Comparison of ENCODE assay signal across 17 cellular contexts in the genomic region with DNA sequence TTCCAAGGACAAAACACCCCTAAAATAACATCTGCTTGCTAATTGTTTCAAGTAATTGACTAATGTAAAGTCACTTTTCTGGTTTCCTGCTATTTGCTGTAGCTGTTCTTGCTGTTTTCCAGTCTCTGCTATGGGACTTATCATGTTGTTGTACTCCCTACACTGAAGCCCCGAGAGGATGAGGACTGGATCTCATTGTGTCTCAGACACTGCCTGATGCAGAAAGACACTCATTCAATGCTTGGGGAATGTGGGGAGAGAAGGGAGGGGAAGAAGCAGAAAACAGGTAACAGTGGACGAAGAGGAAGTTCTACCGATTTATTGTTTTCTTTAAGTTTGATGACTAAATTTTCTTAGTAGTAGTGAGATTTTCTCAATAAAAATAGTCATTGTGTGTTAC.
DNase-seq lines count a peak whose midpoint lies in the region; ATAC-seq and TF ChIP-seq lines count a peak whose summit lies in the region.
"Had no signal": no experiment of that assay in that cellular context is flagged by ENCODE, and none has a peak within 500 bp of the region (broad histone marks: within the 10 kb centered on the region; RNA-seq: fewer than 3 reads in every experiment).

No MANE protein-coding gene starts in this region.

- no peak overlapping the region for H3K27ac ChIP-seq in GM23338 (ENCODE audit: low read depth)
- H3K27ac ChIP-seq: 22Rv1, BLaER1, C4-2B, GM23248 had no signal

- H3K4me2 ChIP-seq in GM23338 = peak overlapping the region; percentile 29; the same call in 1 of the 2 replicates
- H3K4me2 ChIP-seq: BLaER1 had no signal

- H3K9me2 ChIP-seq in GM23338 (ENCODE audit: insufficient read depth) = peaks cover 18% of the 10 kb centered on the region; the same call in 1 of the 2 replicates

- no peaks in the 10 kb centered on the region for H3K79me2 ChIP-seq in GM23338 (replicated peaks; ENCODE audit: insufficient read depth)

- H3K27me3 Mint-ChIP-seq in GM23338 (ENCODE audit: insufficient read depth, low read depth, poor library complexity) = peaks cover 4% of the 10 kb centered on the region
- no peaks in the 10 kb centered on the region for H3K27me3 Mint-ChIP-seq in WTC11 (ENCODE audit: low read depth)
- H3K27me3 Mint-ChIP-seq in activated T-helper 1 cell treated with anti-CD3 and anti-CD28 coated beads, Interleukin-12 subunit alpha, Interleukin-12 subunit beta, Interleukin-2, Interleukin-4 antibody, amounts not matched to agents 30 ng/mL and 10 ng/mL and 1 ng/mL, durations not matched to agents 14 hours and 24 hours and 36 hours (ENCODE audit: insufficient read depth) = peaks cover 1% of the 10 kb centered on the region
- H3K27me3 Mint-ChIP-seq: B cell had no signal

- DNase-seq in GM23338 (ENCODE audit: low spot score) = peak; percentile 35
- DNase-seq in WTC11 (ENCODE audit: low spot score) = no peak
- peak; percentile 13 for DNase-seq in iPS-NIHi11 (ENCODE audit: low spot score)
- no peak for DNase-seq in activated T-helper 1 cell treated with anti-CD3 and anti-CD28 coated beads, Interleukin-12 subunit alpha, Interleukin-12 subunit beta, Interleukin-2, Interleukin-4 antibody, amounts not matched to agents 30 ng/mL and 10 ng/mL and 1 ng/mL, durations not matched to agents 14 hours and 24 hours and 36 hours (ENCODE audit: low spot score)
- DNase-seq: Caco-2; CD4-positive, CD25-positive, alpha-beta regulatory T cell; CD8-positive, alpha-beta T cell; DMS153; DND-41; GM23248; HCEC 1CT had no signal

- H3K27me3 ChIP-seq in GM23338 (ENCODE audit: insufficient read depth) = no peaks in the 10 kb centered on the region
- H3K27me3 ChIP-seq: BLaER1 had no signal

- ATAC-seq in GM23338 (peak; percentile 69), WTC11 (peak; percentile 60), HG02852 (IDR thresholded peaks at IDR 0.05; ENCODE audit: unreplicated experiment) (no peak), HG03280 (IDR thresholded peaks at IDR 0.05; ENCODE audit: unreplicated experiment) (no peak)
- ATAC-seq: CD8-positive, alpha-beta T cell had no signal

- H3K27ac Mint-ChIP-seq in GM23338 = no peak overlapping the region
- no peak overlapping the region for H3K27ac Mint-ChIP-seq in WTC11
- no peak overlapping the region for H3K27ac Mint-ChIP-seq in activated T-helper 1 cell treated with anti-CD3 and anti-CD28 coated beads, Interleukin-12 subunit alpha, Interleukin-12 subunit beta, Interleukin-2, Interleukin-4 antibody, amounts not matched to agents 30 ng/mL and 10 ng/mL and 1 ng/mL, durations not matched to agents 14 hours and 24 hours and 36 hours
- H3K27ac Mint-ChIP-seq: B cell; CD4-positive, CD25-positive, alpha-beta regulatory T cell; CD8-positive, alpha-beta T cell had no signal

- no peak overlapping the region for H3K4me3 ChIP-seq in GM23338
- H3K4me3 ChIP-seq: BLaER1, GM23248 had no signal

- H3K4me1 Mint-ChIP-seq in GM23338 = peaks cover 13% of the 10 kb centered on the region; the same call in 2 of the 3 replicates
- H3K4me1 Mint-ChIP-seq in WTC11 = peaks cover 17% of the 10 kb centered on the region
- peaks cover 11% of the 10 kb centered on the region for H3K4me1 Mint-ChIP-seq in activated T-helper 1 cell treated with anti-CD3 and anti-CD28 coated beads, Interleukin-12 subunit alpha, Interleukin-12 subunit beta, Interleukin-2, Interleukin-4 antibody, amounts not matched to agents 30 ng/mL and 10 ng/mL and 1 ng/mL, durations not matched to agents 14 hours and 24 hours and 36 hours (ENCODE audit: low read depth)
- H3K4me1 Mint-ChIP-seq: B cell; CD4-positive, CD25-positive, alpha-beta regulatory T cell had no signal

- intact Hi-C loops in activated T-helper 1 cell treated with anti-CD3 and anti-CD28 coated beads, Interleukin-12 subunit alpha, Interleukin-12 subunit beta, Interleukin-2, Interleukin-4 antibody, amounts not matched to agents 30 ng/mL and 10 ng/mL and 1 ng/mL, durations not matched to agents 14 hours and 24 hours and 36 hours (cut with micrococcal nuclease) = loop anchor here (5.0 kb wide), 1 partner anchor 78 kb away; a partner anchor contains a TSS

- CTCF ChIA-PET in WTC11 (lab: Charles Lee) = no interaction called here

- no peak overlapping the region for H3K4me3 Mint-ChIP-seq in GM23338
- H3K4me3 Mint-ChIP-seq in WTC11 = no peak overlapping the region
- H3K4me3 Mint-ChIP-seq in activated T-helper 1 cell treated with anti-CD3 and anti-CD28 coated beads, Interleukin-12 subunit alpha, Interleukin-12 subunit beta, Interleukin-2, Interleukin-4 antibody, amounts not matched to agents 30 ng/mL and 10 ng/mL and 1 ng/mL, durations not matched to agents 14 hours and 24 hours and 36 hours = no peak overlapping the region
- H3K4me3 Mint-ChIP-seq: B cell; CD4-positive, CD25-positive, alpha-beta regulatory T cell; CD8-positive, alpha-beta T cell had no signal

- no peaks in the 10 kb centered on the region for H3F3A ChIP-seq in GM23338 (replicated peaks; ENCODE audit: low read depth)

- H4K20me1 ChIP-seq in GM23338 (replicated peaks; ENCODE audit: insufficient read depth) = no peaks in the 10 kb centered on the region
- H4K20me1 ChIP-seq: BLaER1 had no signal

- POLR2A ChIA-PET in WTC11 (lab: Charles Lee) = no interaction called here

- no peaks in the 10 kb centered on the region for H3K36me3 Mint-ChIP-seq in GM23338 (ENCODE audit: low read depth)
- H3K36me3 Mint-ChIP-seq in WTC11 = no peaks in the 10 kb centered on the region
- H3K36me3 Mint-ChIP-seq in activated T-helper 1 cell treated with anti-CD3 and anti-CD28 coated beads, Interleukin-12 subunit alpha, Interleukin-12 subunit beta, Interleukin-2, Interleukin-4 antibody, amounts not matched to agents 30 ng/mL and 10 ng/mL and 1 ng/mL, durations not matched to agents 14 hours and 24 hours and 36 hours (ENCODE audit: low read depth) = no peaks in the 10 kb centered on the region
- H3K36me3 Mint-ChIP-seq: CD4-positive, CD25-positive, alpha-beta regulatory T cell; CD8-positive, alpha-beta T cell had no signal

- H3K4me1 ChIP-seq in GM23338 (ENCODE audit: insufficient read depth) = peaks cover 9% of the 10 kb centered on the region
- H3K4me1 ChIP-seq: BLaER1 had no signal

- no peaks in the 10 kb centered on the region for H3K9me3 Mint-ChIP-seq in GM23338
- no peaks in the 10 kb centered on the region for H3K9me3 Mint-ChIP-seq in WTC11
- no peaks in the 10 kb centered on the region for H3K9me3 Mint-ChIP-seq in activated T-helper 1 cell treated with anti-CD3 and anti-CD28 coated beads, Interleukin-12 subunit alpha, Interleukin-12 subunit beta, Interleukin-2, Interleukin-4 antibody, amounts not matched to agents 30 ng/mL and 10 ng/mL and 1 ng/mL, durations not matched to agents 14 hours and 24 hours and 36 hours
- H3K9me3 Mint-ChIP-seq: CD8-positive, alpha-beta T cell had no signal

- TF ChIP-seq CTCF in GM23338 (conservative IDR thresholded peaks at IDR 0.05; ENCODE audit: low read depth in 2 of 2) (no peak), WTC11 (IDR thresholded peaks at IDR 0.05) (no peak)

- no peak overlapping the region for H2AFZ ChIP-seq in GM23338
- H2AFZ ChIP-seq: GM23248 had no signal

- H3K36me3 ChIP-seq in GM23338 (ENCODE audit: insufficient read depth) = no peaks in the 10 kb centered on the region
- H3K36me3 ChIP-seq: BLaER1 had no signal

TF ChIP-seq in GM23338, 12 proteins besides CTCF, POLR2A, EP300 and RAD21:
- no peak for TF ChIP-seq NANOG (IDR thresholded peaks at IDR 0.05; ENCODE audit: borderline replicate concordance)

TF ChIP-seq in WTC11, 78 proteins besides CTCF, POLR2A, EP300 and RAD21:
- no peak for TF ChIP-seq ZNF317 (CRISPR knock-in tag; IDR thresholded peaks at IDR 0.05; ENCODE audit: borderline replicate concordance, low read depth)
- no peak for TF ChIP-seq SP1 (CRISPR knock-in tag; conservative IDR thresholded peaks at IDR 0.05)
- TF ChIP-seq JAZF1 (CRISPR knock-in tag; IDR thresholded peaks at IDR 0.05) = no peak
- TF ChIP-seq CREB1 (CRISPR knock-in tag; IDR thresholded peaks at IDR 0.05) = no peak

Comparison
In these comparisons a context has a peak if more than half of its experiments do, and no peak if none do; other contexts are left out.
1. ATAC-seq: peak in GM23338 (single experiment) and WTC11 (single experiment); none in HG02852 (single experiment) and HG03280 (single experiment).
2. DNase-seq: peak in GM23338 (single experiment) and iPS-NIHi11 (single experiment); none in WTC11 (single experiment) and activated T-helper 1 cell treated with anti-CD3 and anti-CD28 coated beads, Interleukin-12 subunit alpha, Interleukin-12 subunit beta, Interleukin-2, Interleukin-4 antibody, amounts not matched to agents 30 ng/mL and 10 ng/mL and 1 ng/mL, durations not matched to agents 14 hours and 24 hours and 36 hours (single experiment).